In the genomic region with DNA sequence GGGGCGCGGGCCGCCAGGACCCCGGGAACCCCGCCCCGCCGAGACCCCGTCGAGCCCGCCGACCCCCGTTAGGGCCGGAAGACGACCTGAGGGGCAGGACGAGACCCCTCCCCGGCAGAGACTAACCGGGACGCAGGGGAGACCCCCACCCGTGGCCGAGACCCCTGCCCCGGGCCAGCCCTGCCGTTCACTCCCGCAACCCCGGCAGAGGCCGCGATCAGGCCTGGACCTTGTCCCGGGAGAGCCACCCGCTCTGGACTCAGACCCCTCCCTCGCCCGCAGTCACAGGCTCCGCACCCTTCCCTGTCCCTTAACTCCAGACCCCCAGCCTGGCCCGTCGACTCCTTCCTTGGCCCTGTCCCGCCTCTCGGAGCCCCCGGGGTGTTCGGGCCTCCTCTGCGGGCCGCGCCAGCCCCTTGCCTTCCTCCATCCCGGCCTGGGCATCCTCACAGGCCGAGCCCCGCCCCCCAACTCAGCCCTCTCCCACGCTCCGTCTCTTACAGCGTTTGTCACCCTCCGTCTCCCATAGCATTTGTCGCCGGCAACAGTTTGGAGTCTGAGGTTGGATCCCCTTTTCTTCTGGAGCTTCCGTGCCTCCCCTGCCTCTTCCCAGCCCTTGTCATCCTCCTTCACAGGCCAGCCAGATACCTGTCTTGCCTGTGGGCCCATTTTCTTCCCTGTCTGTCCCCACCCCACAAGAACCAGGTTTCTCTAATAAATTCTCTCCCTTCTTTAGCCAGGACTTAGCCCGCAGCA, we compare ENCODE assay signal across 8 cellular contexts. TPM values are rescaled to one million over a fixed set of nuclear protein-coding genes. Genes with fewer than 3 reads are reported as not detected.
DNase-seq lines count a peak whose midpoint lies in the region; ATAC-seq and TF ChIP-seq lines count a peak whose summit lies in the region.

No MANE protein-coding gene starts in this region.

- peak overlapping the region; percentile 91 for H3K27ac Mint-ChIP-seq in activated CD4-positive, alpha-beta T cell treated with anti-CD3 and anti-CD28 coated beads, Interleukin-2, amount 10 ng/mL, durations not matched to agents 24 days and 14 days

- peak overlapping the region; percentile 95 for H3K4me3 Mint-ChIP-seq in activated CD4-positive, alpha-beta T cell treated with anti-CD3 and anti-CD28 coated beads, Interleukin-2, amount 10 ng/mL, durations not matched to agents 24 days and 14 days

- H3K4me3 ChIP-seq in foreskin fibroblast (ENCODE audit: low read depth in 1 of 2, low read length in 2 of 2) = peak overlapping the region; percentile 81 to 95

- intact Hi-C loops in activated CD4-positive, alpha-beta T cell treated with anti-CD3 and anti-CD28 coated beads, Interleukin-2, amount 10 ng/mL, durations not matched to agents 24 days and 14 days (cut with micrococcal nuclease) = loop anchor here (1.0 to 10.0 kb wide), 7 partner anchors 19 to 526 kb away; partner anchors contain the start of genes ABHD16B, ARFRP1, GMEB2 and PTK6

- H3K27me3 Mint-ChIP-seq in activated CD4-positive, alpha-beta T cell treated with anti-CD3 and anti-CD28 coated beads, Interleukin-2, amount 10 ng/mL, durations not matched to agents 24 days and 14 days = no peaks in the 10 kb centered on the region

- peaks cover 5% of the 10 kb centered on the region for H3K36me3 Mint-ChIP-seq in activated CD4-positive, alpha-beta T cell treated with anti-CD3 and anti-CD28 coated beads, Interleukin-2, amount 10 ng/mL, durations not matched to agents 24 days and 14 days (ENCODE audit: low read depth)

- peak; percentile 71 for DNase-seq in activated effector memory CD4-positive, alpha-beta T cell treated with anti-CD3 and anti-CD28 coated beads, Interleukin-2, amount 50 U/mL, for 16 hours
- DNase-seq in activated effector memory CD4-positive, alpha-beta T cell treated with Interleukin-2 at 50 U/mL for 16 hours = no peak
- DNase-seq in activated CD4-positive, alpha-beta T cell treated with anti-CD3 and anti-CD28 coated beads, Interleukin-2, amount 10 ng/mL, durations not matched to agents 24 days and 14 days = peak; percentile 81
- DNase-seq in foreskin fibroblast (peak in 1 of 2 donors; percentile 63), retina (peak; percentile 63), NCI-H1694 (lab: John Stamatoyannopoulos, UW) (no peak), GF-D8 (lab: John Stamatoyannopoulos, UW) (no peak)

- TF ChIP-seq CTCF in foreskin fibroblast (IDR thresholded peaks at IDR 0.05; ENCODE audit: low read depth, low read length) = no peak

- no peak for ATAC-seq in GM18505 (IDR thresholded peaks at IDR 0.05; ENCODE audit: unreplicated experiment)

- no peak for TF ChIP-seq POLR2A in GM18505 (IDR thresholded peaks at IDR 0.05; ENCODE audit: borderline replicate concordance, extremely low read depth, insufficient read depth, insufficient read length)

- no peaks in the 10 kb centered on the region for H3K9me3 Mint-ChIP-seq in activated CD4-positive, alpha-beta T cell treated with anti-CD3 and anti-CD28 coated beads, Interleukin-2, amount 10 ng/mL, durations not matched to agents 24 days and 14 days

- H3K4me1 Mint-ChIP-seq in activated CD4-positive, alpha-beta T cell treated with anti-CD3 and anti-CD28 coated beads, Interleukin-2, amount 10 ng/mL, durations not matched to agents 24 days and 14 days = peaks cover 50% of the 10 kb centered on the region

RNA-seq across cellular contexts. Expression of gene TCEA2, which starts 0.6 kb away (rescaled TPM):
- 35.4 and 36.8 TPM in 2 replicates for total RNA-seq in activated CD4-positive, alpha-beta T cell treated with anti-CD3 and anti-CD28 coated beads, Interleukin-2, amount 10 ng/mL, durations not matched to agents 24 days and 14 days

RNA-seq across cellular contexts. Expression of gene SOX18, which starts 14.1 kb away (rescaled TPM):
- 0.84 and 0.92 TPM in 2 replicates for total RNA-seq in activated CD4-positive, alpha-beta T cell treated with anti-CD3 and anti-CD28 coated beads, Interleukin-2, amount 10 ng/mL, durations not matched to agents 24 days and 14 days

RNA-seq across cellular contexts. Expression of gene RGS19, which starts 15.8 kb away (rescaled TPM):
- 50.0 TPM in 2 replicates for total RNA-seq in activated CD4-positive, alpha-beta T cell treated with anti-CD3 and anti-CD28 coated beads, Interleukin-2, amount 10 ng/mL, durations not matched to agents 24 days and 14 days

RNA-seq across cellular contexts. Expression of gene OPRL1, which starts 16.3 kb away (rescaled TPM):
- total RNA-seq in activated CD4-positive, alpha-beta T cell treated with anti-CD3 and anti-CD28 coated beads, Interleukin-2, amount 10 ng/mL, durations not matched to agents 24 days and 14 days = 0.23 and 0.28 TPM in 2 replicates

RNA-seq across cellular contexts. Expression of gene LKAAEAR1, which starts 20.6 kb away (rescaled TPM):
- 0.23 TPM in 1 of 2 replicates, not detected in the other for total RNA-seq in activated CD4-positive, alpha-beta T cell treated with anti-CD3 and anti-CD28 coated beads, Interleukin-2, amount 10 ng/mL, durations not matched to agents 24 days and 14 days

Comparison
In these comparisons a context has a peak if more than half of its experiments do, and no peak if none do; other contexts are left out.
1. DNase-seq: peak in activated effector memory CD4-positive, alpha-beta T cell treated with anti-CD3 and anti-CD28 coated beads, Interleukin-2, amount 50 U/mL, for 16 hours (single experiment), activated CD4-positive, alpha-beta T cell treated with anti-CD3 and anti-CD28 coated beads, Interleukin-2, amount 10 ng/mL, durations not matched to agents 24 days and 14 days (single experiment) and retina (single experiment); none in activated effector memory CD4-positive, alpha-beta T cell treated with Interleukin-2 at 50 U/mL for 16 hours (single experiment), NCI-H1694 (single experiment) and GF-D8 (single experiment).